Comparison of ENCODE assay signal across 16 cellular contexts in the genomic region with DNA sequence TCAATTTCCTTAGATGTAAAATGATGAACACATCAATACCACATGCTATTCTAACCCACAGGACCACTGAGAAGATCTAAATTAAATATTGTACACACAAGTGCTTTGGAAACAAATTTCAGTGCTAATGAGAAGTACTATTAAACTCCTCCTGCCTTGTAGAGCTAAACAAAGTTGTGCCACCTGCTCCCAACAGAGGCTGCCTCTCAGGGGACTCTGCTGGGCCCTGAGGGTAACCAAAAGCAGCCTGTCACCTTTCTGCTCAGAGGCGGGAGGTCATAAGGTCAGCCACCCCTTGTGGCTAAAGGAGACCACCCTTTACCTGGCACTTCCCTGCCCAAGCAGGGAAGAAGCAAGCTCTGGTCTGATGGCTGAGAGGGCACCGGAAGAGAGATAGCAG. TPM values are rescaled to one million over a fixed set of nuclear protein-coding genes. Genes with fewer than 3 reads are reported as not detected.
DNase-seq lines count a peak whose midpoint lies in the region; ATAC-seq and TF ChIP-seq lines count a peak whose summit lies in the region.
"Had no signal": no experiment of that assay in that cellular context is flagged by ENCODE, and none has a peak within 500 bp of the region (broad histone marks: within the 10 kb centered on the region; RNA-seq: fewer than 3 reads in every experiment).

No MANE protein-coding gene starts in this region.

- peaks cover 47% of the 10 kb centered on the region for H3K4me1 ChIP-seq in CD8-positive, alpha-beta T cell (ENCODE audit: insufficient read depth, low read length)

- intact Hi-C loops in CD8-positive, alpha-beta T cell (cut with DNase I, micrococcal nuclease): no loop called here
- intact Hi-C loops in activated B cell treated with CpG ODN at 0.5 μM for 24 hours (cut with micrococcal nuclease): no loop called here

- POLR2A ChIA-PET in CD8-positive, alpha-beta T cell (lab: Charles Lee): interaction anchor here (0.8 to 1.7 kb wide), 3 partner anchors 13 to 38 kb away, joined by 3 to 4 read pairs (median 3); no protein-coding TSS in a partner anchor
- POLR2A ChIA-PET in activated B cell treated with CpG ODN at 0.5 μM for 24 hours (lab: Charles Lee) (interaction anchor here (0.6 to 7.6 kb wide), 3 partner anchors 10 to 110 kb away, joined by 4 to 127 read pairs (median 5); no protein-coding TSS in a partner anchor), T-cell (lab: Charles Lee) (interaction anchor here in 1 of 2 donors (1.0 kb wide), 1 partner anchor 624 kb away, joined by 4 read pairs; a partner anchor contains a TSS)

- CTCF ChIA-PET in CD8-positive, alpha-beta T cell (lab: Charles Lee): interaction anchor here (1.2 to 2.2 kb wide), 2 partner anchors 13 to 36 kb away, joined by 5 to 6 read pairs; no protein-coding TSS in a partner anchor
- CTCF ChIA-PET in activated B cell treated with CpG ODN at 0.5 μM for 24 hours (lab: Charles Lee): interaction anchor here (1.4 kb wide), 1 partner anchor 49 kb away, joined by 3 read pairs; no protein-coding TSS in a partner anchor
- CTCF ChIA-PET in T-cell (lab: Charles Lee): no interaction called here

- H3K4me1 Mint-ChIP-seq in CD8-positive, alpha-beta T cell (ENCODE audit: low read depth): peaks cover 59% of the 10 kb centered on the region
- H3K4me1 Mint-ChIP-seq in activated B cell treated with CpG ODN at 0.5 μM for 24 hours (peaks cover 48% of the 10 kb centered on the region), osteocyte (ENCODE audit: unreplicated experiment) (peaks cover 48% of the 10 kb centered on the region), T-cell (peaks cover 60 to 72% (median 63%) of the 10 kb centered on the region in 3 donors)

- no peaks in the 10 kb centered on the region for H3K9me3 Mint-ChIP-seq in CD8-positive, alpha-beta T cell
- H3K9me3 Mint-ChIP-seq in activated B cell treated with CpG ODN at 0.5 μM for 24 hours (no peaks in the 10 kb centered on the region), osteocyte (ENCODE audit: unreplicated experiment) (no peaks in the 10 kb centered on the region), T-cell (no peaks in the 10 kb centered on the region)
- H3K9me3 Mint-ChIP-seq: activated T-cell treated with anti-CD3 and anti-CD28 coated beads, Interleukin-2, amount 50 U/mL, for 72 hours had no signal

- H3K36me3 ChIP-seq in CD8-positive, alpha-beta T cell (ENCODE audit: insufficient read depth, low read length): no peaks in the 10 kb centered on the region
- H3K36me3 ChIP-seq: esophagus muscularis mucosa had no signal

- H3K9me3 ChIP-seq in CD8-positive, alpha-beta T cell (ENCODE audit: low read length): no peaks in the 10 kb centered on the region
- H3K9me3 ChIP-seq: Caco-2, esophagus muscularis mucosa had no signal

- no peak overlapping the region for H3K4me3 ChIP-seq in CD8-positive, alpha-beta T cell (ENCODE audit: low read depth, low read length)
- H3K4me3 ChIP-seq: esophagus muscularis mucosa had no signal

- no peak for ATAC-seq in CD8-positive, alpha-beta T cell
- no peak for ATAC-seq in activated B cell treated with CpG ODN at 0.5 μM for 24 hours (ENCODE audit: low read depth)
- no peak for ATAC-seq in GM21447 (IDR thresholded peaks at IDR 0.05; ENCODE audit: unreplicated experiment)
- ATAC-seq in T-cell (replicated peaks in 1 of 4): no peak
- ATAC-seq: activated T-cell treated with anti-CD3 and anti-CD28 coated beads, Interleukin-2, amount 50 U/mL, for 72 hours had no signal

- H3K36me3 Mint-ChIP-seq in CD8-positive, alpha-beta T cell: peaks cover 10% of the 10 kb centered on the region
- H3K36me3 Mint-ChIP-seq in activated B cell treated with CpG ODN at 0.5 μM for 24 hours (ENCODE audit: low read depth): peaks cover 9% of the 10 kb centered on the region
- H3K36me3 Mint-ChIP-seq in osteocyte (ENCODE audit: unreplicated experiment): no peaks in the 10 kb centered on the region
- H3K36me3 Mint-ChIP-seq in T-cell: peaks cover 19% of the 10 kb centered on the region

- H3K27ac Mint-ChIP-seq in CD8-positive, alpha-beta T cell: peak overlapping the region; percentile 28
- H3K27ac Mint-ChIP-seq in activated B cell treated with CpG ODN at 0.5 μM for 24 hours (peak overlapping the region; percentile 26), osteocyte (ENCODE audit: unreplicated experiment) (peak overlapping the region; percentile 40), T-cell (peak overlapping the region in 1 of 2 donors; percentile 73)
- H3K27ac Mint-ChIP-seq: activated T-cell treated with anti-CD3 and anti-CD28 coated beads, Interleukin-2, amount 50 U/mL, for 72 hours had no signal

- H3K4me3 Mint-ChIP-seq in CD8-positive, alpha-beta T cell: no peak overlapping the region
- H3K4me3 Mint-ChIP-seq in activated B cell treated with CpG ODN at 0.5 μM for 24 hours (no peak overlapping the region), osteocyte (ENCODE audit: unreplicated experiment) (no peak overlapping the region), T-cell (peak overlapping the region in 1 of 3 donors; percentile 28)
- H3K4me3 Mint-ChIP-seq: activated T-cell treated with anti-CD3 and anti-CD28 coated beads, Interleukin-2, amount 50 U/mL, for 72 hours had no signal

- DNase-seq in NCI-H2107 treated with DMSO at 0.1 percent for 48 hours (lab: John Stamatoyannopoulos, UW; ENCODE audit: unreplicated experiment) (peak; percentile 84), NCI-H2107 (lab: John Stamatoyannopoulos, UW) (no peak), activated B cell treated with CpG ODN at 0.5 μM for 24 hours (no peak), osteocyte (ENCODE audit: extremely low spot score, unreplicated experiment) (no peak), T-cell (no peak), GM19238 (ENCODE audit: insufficient read length, low spot score) (no peak)
- no peak for DNase-seq in CD8-positive, alpha-beta T cell
- DNase-seq: activated CD4-positive, alpha-beta T cell treated with anti-CD3 and anti-CD28 coated beads, Interleukin-2, amount 50 U/mL, for 1 hour; activated T-cell treated with anti-CD3 and anti-CD28 coated beads, Interleukin-2, amount 50 U/mL, for 72 hours; amniotic stem cell; Caco-2; cortex of kidney; GF-D8; SHP77 treated with DMSO at 0.1 percent for 48 hours had no signal

- no peak overlapping the region for H3K27ac ChIP-seq in CD8-positive, alpha-beta T cell (ENCODE audit: low read depth, low read length)

- H3K27me3 Mint-ChIP-seq in CD8-positive, alpha-beta T cell (ENCODE audit: low read depth): no peaks in the 10 kb centered on the region
- no peaks in the 10 kb centered on the region for H3K27me3 Mint-ChIP-seq in activated B cell treated with CpG ODN at 0.5 μM for 24 hours
- H3K27me3 Mint-ChIP-seq in osteocyte (ENCODE audit: unreplicated experiment): no peaks in the 10 kb centered on the region
- no peaks in the 10 kb centered on the region for H3K27me3 Mint-ChIP-seq in T-cell

- no peak for TF ChIP-seq CTCF in CD8-positive, alpha-beta T cell (IDR thresholded peaks at IDR 0.05)
- TF ChIP-seq CTCF in activated B cell treated with CpG ODN at 0.5 μM for 24 hours (IDR thresholded peaks at IDR 0.05) (no peak), osteocyte (IDR thresholded peaks at IDR 0.05) (no peak)

- H3K27me3 ChIP-seq in CD8-positive, alpha-beta T cell (ENCODE audit: insufficient read depth, low read length): no peaks in the 10 kb centered on the region
- H3K27me3 ChIP-seq: esophagus muscularis mucosa had no signal

RNA-seq across cellular contexts. Expression of a gene that starts 6.3 kb away (rescaled TPM):
- 10 to 100 TPM; 17.9 to 18.3 TPM for total RNA-seq in CD8-positive, alpha-beta T cell
- total RNA-seq in activated B cell treated with CpG ODN at 0.5 μM for 24 hours (12.2 and 13.6 TPM in 2 replicates), osteocyte (32.5 and 34.2 TPM in 2 replicates), T-cell (10 to 100 TPM; 14.6 to 24.4 (median 18.5) TPM)

Comparison
In these comparisons a context has a peak if more than half of its experiments do, and no peak if none do; other contexts are left out.
1. CTCF ChIA-PET loops: an anchor here in CD8-positive, alpha-beta T cell (1.2 to 2.2 kb wide) and activated B cell treated with CpG ODN at 0.5 μM for 24 hours (1.4 kb wide); none called in T-cell.